41 cellular contexts compared by ENCODE assay signal in the genomic region with DNA sequence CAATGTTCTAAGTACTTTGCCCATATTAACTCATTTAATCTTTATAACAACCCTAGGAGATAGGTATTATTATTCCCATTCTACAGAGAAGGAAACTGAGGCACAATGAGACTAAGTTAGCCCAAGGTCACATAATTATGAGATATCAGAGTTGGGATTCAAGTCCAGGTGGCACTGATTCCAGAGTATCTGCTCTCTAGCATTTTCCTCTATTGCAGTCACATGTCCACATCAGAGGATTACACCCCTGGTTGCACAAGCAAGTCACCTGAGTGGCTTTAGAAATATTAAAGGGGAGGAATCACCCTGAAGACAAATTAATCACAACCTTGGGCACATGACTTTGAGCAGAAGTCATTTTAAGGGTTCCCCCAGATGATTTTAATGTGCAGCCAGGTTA. TPM values are rescaled to one million over a fixed set of nuclear protein-coding genes. Genes with fewer than 3 reads are reported as not detected.
"Had no signal": no experiment of that assay in that cellular context is flagged by ENCODE, and none has a peak within 500 bp of the region (broad histone marks: within the 10 kb centered on the region; RNA-seq: fewer than 3 reads in every experiment).

No MANE protein-coding gene starts in this region.

- H3K27me3 ChIP-seq: adrenal gland, body of pancreas, brain microvascular endothelial cell, cardiac muscle cell had no signal

- FAIRE-seq: astrocyte, bronchial epithelial cell, TTC549 had no signal

- H3K9me3 ChIP-seq: adrenal gland had no signal

- H3K4me1 ChIP-seq: adrenal gland, body of pancreas had no signal

- H3K36me3 ChIP-seq: adrenal gland, brain microvascular endothelial cell, cardiac muscle cell had no signal

- H3K9me3 Mint-ChIP-seq: T-helper 2 cell treated with Interferon-gamma antibody and Interleukin-4, amounts not matched to agents 5 μg/mL and 100 μg/mL, for 36 hours had no signal

- H3K4me3 ChIP-seq: adrenal gland, body of pancreas, cardiac muscle cell had no signal

- H3K4me1 Mint-ChIP-seq: activated B cell treated with CpG ODN at 0.5 μM for 24 hours; activated CD4-positive, alpha-beta T cell treated with anti-CD3 and anti-CD28 coated beads, Interleukin-2, amount 10 ng/mL, durations not matched to agents 24 days and 14 days; activated naive CD8-positive, alpha-beta T cell treated with anti-CD3 and anti-CD28 coated beads for 36 hours; activated T-helper 17 cell treated with anti-CD3 and anti-CD28 coated beads, Interleukin-2, amount 50 U/mL, for 72 hours; central memory CD8-positive, alpha-beta T cell had no signal

- H3K27ac ChIP-seq: adrenal gland, body of pancreas, brain microvascular endothelial cell, cardiac muscle cell, VCaP had no signal

- H3K4me3 Mint-ChIP-seq: activated B cell treated with CpG ODN at 0.5 μM for 24 hours; activated CD4-positive, alpha-beta memory T cell treated with anti-CD3 and anti-CD28 coated beads for 36 hours; activated CD4-positive, alpha-beta T cell treated with anti-CD3 and anti-CD28 coated beads, Interleukin-2, amount 10 ng/mL, durations not matched to agents 24 days and 14 days; activated CD8-positive, alpha-beta T cell treated with anti-CD3 and anti-CD28 coated beads for 36 hours; activated naive CD4-positive, alpha-beta T cell treated with anti-CD3 and anti-CD28 coated beads for 36 hours; activated naive CD8-positive, alpha-beta T cell treated with anti-CD3 and anti-CD28 coated beads for 36 hours; activated T-cell treated with anti-CD3 and anti-CD28 coated beads, Interleukin-2, amount 50 U/mL, for 4 hours; activated T-cell treated with anti-CD3 and anti-CD28 coated beads, Interleukin-2, amount 50 U/mL, for 72 hours; activated T-helper 1 cell treated with anti-CD3 and anti-CD28 coated beads, Interleukin-12 subunit alpha, Interleukin-12 subunit beta, Interleukin-2, Interleukin-4 antibody, amounts not matched to agents 30 ng/mL and 10 ng/mL and 1 ng/mL, durations not matched to agents 14 hours and 24 hours and 36 hours; activated T-helper 17 cell treated with anti-CD3 and anti-CD28 coated beads, Interleukin-2, amount 50 U/mL, for 72 hours; central memory CD8-positive, alpha-beta T cell; T-helper 1 cell treated with Interleukin-12 subunit alpha and Interleukin-12 subunit beta and Interleukin-4 antibody, amounts not matched to agents 30 μg/mL and 1 μg/mL, for 36 hours; T-helper 2 cell treated with Interferon-gamma antibody and Interleukin-4, amounts not matched to agents 5 μg/mL and 100 μg/mL, for 36 hours had no signal

- H3K27me3 Mint-ChIP-seq: activated CD4-positive, alpha-beta memory T cell treated with anti-CD3 and anti-CD28 coated beads for 36 hours; activated CD4-positive, alpha-beta T cell treated with anti-CD3 and anti-CD28 coated beads, Interleukin-2, amount 10 ng/mL, durations not matched to agents 24 days and 14 days had no signal

- ATAC-seq: activated CD8-positive, alpha-beta T cell treated with anti-CD3 and anti-CD28 coated beads for 36 hours; activated naive CD4-positive, alpha-beta T cell treated with anti-CD3 and anti-CD28 coated beads, Interleukin-2, amount 50 U/mL, for 72 hours; activated T-cell treated with anti-CD3 and anti-CD28 coated beads, Interleukin-2, amount 50 U/mL, for 4 hours; activated T-cell treated with anti-CD3 and anti-CD28 coated beads, Interleukin-2, amount 50 U/mL, for 72 hours; activated T-helper 17 cell treated with anti-CD3 and anti-CD28 coated beads, Interleukin-2, amount 50 U/mL, for 72 hours; body of pancreas had no signal

- H3K36me3 Mint-ChIP-seq: activated CD4-positive, alpha-beta memory T cell treated with anti-CD3 and anti-CD28 coated beads for 36 hours; activated naive CD8-positive, alpha-beta T cell treated with anti-CD3 and anti-CD28 coated beads for 36 hours had no signal

- DNase-seq: activated B cell treated with CpG ODN at 0.5 μM for 24 hours; activated CD4-positive, alpha-beta memory T cell treated with anti-CD3 and anti-CD28 coated beads for 36 hours; activated CD4-positive, alpha-beta T cell treated with anti-CD3 and anti-CD28 coated beads for 4 hours; activated CD4-positive, alpha-beta T cell treated with anti-CD3 and anti-CD28 coated beads, Interleukin-2, amount 10 ng/mL, durations not matched to agents 24 days and 14 days; activated CD4-positive, alpha-beta T cell treated with anti-CD3 and anti-CD28 coated beads, Interleukin-2, amount 50 U/mL, for 1 hour; activated CD4-positive, alpha-beta T cell treated with anti-CD3 and anti-CD28 coated beads, Interleukin-2, amount 50 U/mL, for 4 hours; activated CD4-positive, CD25-positive, alpha-beta regulatory T cell treated with anti-CD3 and anti-CD28 coated beads, Interleukin-2, amount 50 U/mL, for 72 hours; activated CD8-positive, alpha-beta memory T cell treated with anti-CD3 and anti-CD28 coated beads, Interleukin-2, amount 50 U/mL, for 4 hours; activated CD8-positive, alpha-beta T cell treated with anti-CD3 and anti-CD28 coated beads for 36 hours; activated effector memory CD4-positive, alpha-beta T cell treated with anti-CD3 and anti-CD28 coated beads, Interleukin-2, amount 50 U/mL, for 16 hours; activated gamma-delta T cell treated with Interleukin-2 at 50 U/mL for 16 hours; activated naive CD4-positive, alpha-beta T cell; activated naive CD4-positive, alpha-beta T cell treated with anti-CD3 and anti-CD28 coated beads for 36 hours; activated naive CD4-positive, alpha-beta T cell treated with anti-CD3 and anti-CD28 coated beads, Interleukin-2, amount 50 U/mL, for 16 hours; activated naive CD8-positive, alpha-beta T cell treated with anti-CD3 and anti-CD28 coated beads for 36 hours; activated T-cell treated with anti-CD3 and anti-CD28 coated beads for 4 hours; activated T-cell treated with anti-CD3 and anti-CD28 coated beads, Interleukin-2, amount 50 U/mL, for 1 hour; activated T-cell treated with anti-CD3 and anti-CD28 coated beads, Interleukin-2, amount 50 U/mL, for 4 hours; activated T-cell treated with anti-CD3 and anti-CD28 coated beads, Interleukin-2, amount 50 U/mL, for 72 hours; adrenal gland; amniotic stem cell; aorta; body of pancreas; brain microvascular endothelial cell; caudate nucleus; cerebellar nuclear complex; T-helper 1 cell; T-helper 2 cell; T-helper 9 cell had no signal

- H3K27ac Mint-ChIP-seq: activated B cell treated with CpG ODN at 0.5 μM for 24 hours; activated CD4-positive, alpha-beta memory T cell treated with anti-CD3 and anti-CD28 coated beads for 36 hours; activated CD4-positive, alpha-beta T cell treated with anti-CD3 and anti-CD28 coated beads, Interleukin-2, amount 10 ng/mL, durations not matched to agents 24 days and 14 days; activated CD8-positive, alpha-beta T cell treated with anti-CD3 and anti-CD28 coated beads for 36 hours; activated naive CD4-positive, alpha-beta T cell treated with anti-CD3 and anti-CD28 coated beads for 36 hours; activated naive CD4-positive, alpha-beta T cell treated with anti-CD3 and anti-CD28 coated beads, Interleukin-2, amount 50 U/mL, for 72 hours; activated naive CD8-positive, alpha-beta T cell treated with anti-CD3 and anti-CD28 coated beads for 36 hours; activated T-helper 1 cell treated with anti-CD3 and anti-CD28 coated beads, Interleukin-12 subunit alpha, Interleukin-12 subunit beta, Interleukin-2, Interleukin-4 antibody, amounts not matched to agents 30 ng/mL and 10 ng/mL and 1 ng/mL, durations not matched to agents 14 hours and 24 hours and 36 hours; activated T-helper 17 cell treated with anti-CD3 and anti-CD28 coated beads, Interleukin-2, amount 50 U/mL, for 72 hours; T-helper 1 cell treated with Interleukin-12 subunit alpha and Interleukin-12 subunit beta and Interleukin-4 antibody, amounts not matched to agents 30 μg/mL and 1 μg/mL, for 36 hours; T-helper 2 cell treated with Interferon-gamma antibody and Interleukin-4, amounts not matched to agents 5 μg/mL and 100 μg/mL, for 36 hours had no signal

RNA-seq across cellular contexts. Expression of gene SRD5A2, which starts 23.8 kb away (rescaled TPM):
- total RNA-seq: activated B cell treated with CpG ODN at 0.5 μM for 24 hours; activated CD4-positive, alpha-beta memory T cell treated with anti-CD3 and anti-CD28 coated beads for 36 hours; activated CD4-positive, alpha-beta T cell treated with anti-CD3 and anti-CD28 coated beads, Interleukin-2, amount 10 ng/mL, durations not matched to agents 24 days and 14 days; activated CD8-positive, alpha-beta T cell treated with anti-CD3 and anti-CD28 coated beads for 36 hours; activated naive CD4-positive, alpha-beta T cell treated with anti-CD3 and anti-CD28 coated beads for 36 hours; activated naive CD4-positive, alpha-beta T cell treated with anti-CD3 and anti-CD28 coated beads, Interleukin-2, amount 50 U/mL, for 72 hours; activated naive CD8-positive, alpha-beta T cell treated with anti-CD3 and anti-CD28 coated beads for 36 hours; activated T-cell treated with anti-CD3 and anti-CD28 coated beads, Interleukin-2, amount 50 U/mL, for 4 hours; activated T-cell treated with anti-CD3 and anti-CD28 coated beads, Interleukin-2, amount 50 U/mL, for 72 hours; activated T-helper 1 cell treated with anti-CD3 and anti-CD28 coated beads, Interleukin-12 subunit alpha, Interleukin-12 subunit beta, Interleukin-2, Interleukin-4 antibody, amounts not matched to agents 30 ng/mL and 10 ng/mL and 1 ng/mL, durations not matched to agents 14 hours and 24 hours and 36 hours; activated T-helper 17 cell treated with anti-CD3 and anti-CD28 coated beads, Interleukin-2, amount 50 U/mL, for 72 hours; aorta; astrocyte; bronchial epithelial cell; chondrocyte had no signal
- polyA plus RNA-seq: aorta, cardiac muscle cell had no signal
